26 cellular contexts compared by ENCODE assay signal in genomic region chr22:43179151-43179910, GRCh38.
"Had no signal": no experiment of that assay in that cellular context is flagged by ENCODE, and none has a peak within 500 bp of the region (broad histone marks: within the 10 kb centered on the region; RNA-seq: fewer than 3 reads in every experiment).

No MANE protein-coding gene starts in this region.

- H3K27me3 Mint-ChIP-seq: memory B cell; naive B cell; natural killer cell treated with Interleukin-12 subunit alpha and Interleukin-12 subunit beta and Interleukin-15 and Interleukin-18, amount 100 ng/mL, for 72 hours had no signal

- H3K4me3 Mint-ChIP-seq: endodermal cell; immature natural killer cell; memory B cell; naive B cell; natural killer cell treated with Interleukin-12 subunit alpha and Interleukin-12 subunit beta and Interleukin-15 and Interleukin-18, amount 100 ng/mL, for 72 hours; stimulated activated effector memory CD8-positive, alpha-beta T cell treated with anti-CD3 and anti-CD28 coated beads, Interleukin-12 subunit alpha, Interleukin-12 subunit beta, amount 100 ng/mL, for 72 hours had no signal

- H3K9me3 Mint-ChIP-seq: endodermal cell; immature natural killer cell; memory B cell; naive B cell; natural killer cell treated with Interleukin-12 subunit alpha and Interleukin-12 subunit beta and Interleukin-15 and Interleukin-18, amount 100 ng/mL, for 72 hours; neural crest cell; stimulated activated effector memory CD8-positive, alpha-beta T cell treated with anti-CD3 and anti-CD28 coated beads, Interleukin-12 subunit alpha, Interleukin-12 subunit beta, amount 100 ng/mL, for 72 hours had no signal

- ATAC-seq: esophagus mucosa; foreskin keratinocyte; gastroesophageal sphincter; natural killer cell treated with Interleukin-12 subunit alpha and Interleukin-12 subunit beta and Interleukin-15 and Interleukin-18, amount 100 ng/mL, for 72 hours; stimulated activated effector memory CD8-positive, alpha-beta T cell treated with anti-CD3 and anti-CD28 coated beads, Interleukin-12 subunit alpha, Interleukin-12 subunit beta, amount 100 ng/mL, for 72 hours had no signal

- H3K36me3 ChIP-seq: uterus had no signal

- DNase-seq: cerebellar nuclear complex; effector CD8-positive, alpha-beta T cell; endodermal cell; foreskin keratinocyte; hypothalamus; immature natural killer cell; islet precursor cell; naive B cell; sigmoid colon; stimulated activated CD4-positive, alpha-beta T cell treated with anti-CD3 and anti-CD28 coated beads, Interleukin-2, amount 100 ng/mL, for 24 hours; stimulated activated CD4-positive, alpha-beta T cell treated with anti-CD3 and anti-CD28 coated beads, Interleukin-4, amount 100 ng/mL, for 24 hours; stimulated activated naive CD4-positive, alpha-beta T cell treated with Interleukin-2 at 50 U/mL for 16 hours; upper lobe of left lung; uterus had no signal

- H3K27ac Mint-ChIP-seq: endodermal cell; memory B cell; naive B cell; natural killer cell treated with Interleukin-12 subunit alpha and Interleukin-12 subunit beta and Interleukin-15 and Interleukin-18, amount 100 ng/mL, for 72 hours; stimulated activated effector memory CD8-positive, alpha-beta T cell treated with anti-CD3 and anti-CD28 coated beads, Interleukin-12 subunit alpha, Interleukin-12 subunit beta, amount 100 ng/mL, for 72 hours had no signal

- H3K9me3 ChIP-seq: gastroesophageal sphincter, prostate gland, right atrium auricular region, sigmoid colon, thoracic aorta, tibial nerve, upper lobe of left lung, uterus had no signal

- H3K4me3 ChIP-seq: gastroesophageal sphincter, lung, prostate gland, right atrium auricular region, sigmoid colon, thoracic aorta, tibial nerve, upper lobe of left lung, uterus had no signal

- H3K27ac ChIP-seq: epithelial cell of prostate, foreskin keratinocyte, gastroesophageal sphincter, prostate gland, right atrium auricular region, sigmoid colon, thoracic aorta, tibial nerve, upper lobe of left lung, uterus had no signal

- H3K27me3 ChIP-seq: foreskin keratinocyte, gastroesophageal sphincter, right atrium auricular region, sigmoid colon, tibial nerve, upper lobe of left lung, uterus had no signal

- H3K4me1 ChIP-seq: gastroesophageal sphincter, right atrium auricular region, sigmoid colon, uterus had no signal

- H3K36me3 Mint-ChIP-seq: memory B cell; naive B cell; natural killer cell treated with Interleukin-12 subunit alpha and Interleukin-12 subunit beta and Interleukin-15 and Interleukin-18, amount 100 ng/mL, for 72 hours had no signal
